In the genomic region with DNA sequence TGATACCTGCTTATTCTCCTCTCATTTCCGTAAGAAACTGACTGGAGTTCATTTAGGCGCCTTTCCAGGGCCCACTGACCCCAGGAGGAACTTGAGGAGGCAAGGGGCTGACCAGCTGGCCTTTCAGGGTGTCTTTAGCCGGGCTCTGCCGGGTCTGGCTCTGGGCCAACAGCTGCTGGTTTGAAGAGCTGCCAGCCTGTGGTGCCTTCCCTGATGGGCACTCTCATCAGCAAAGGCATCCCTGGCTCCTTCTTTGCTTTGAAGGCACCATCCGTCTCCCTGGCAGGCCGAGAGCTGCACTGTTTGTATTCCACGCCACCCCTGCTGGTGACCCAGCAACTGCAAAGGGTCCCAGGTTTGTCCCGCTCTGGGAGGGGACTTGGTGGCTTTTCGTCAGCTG, we compare ENCODE assay signal across 1 cellular context.
TF ChIP-seq lines count a peak whose summit lies in the region.

No MANE protein-coding gene starts in this region.

TF ChIP-seq in WTC11, 78 proteins besides CTCF, POLR2A, EP300 and RAD21 (continued from another document):
- TF ChIP-seq, protein P1, sequence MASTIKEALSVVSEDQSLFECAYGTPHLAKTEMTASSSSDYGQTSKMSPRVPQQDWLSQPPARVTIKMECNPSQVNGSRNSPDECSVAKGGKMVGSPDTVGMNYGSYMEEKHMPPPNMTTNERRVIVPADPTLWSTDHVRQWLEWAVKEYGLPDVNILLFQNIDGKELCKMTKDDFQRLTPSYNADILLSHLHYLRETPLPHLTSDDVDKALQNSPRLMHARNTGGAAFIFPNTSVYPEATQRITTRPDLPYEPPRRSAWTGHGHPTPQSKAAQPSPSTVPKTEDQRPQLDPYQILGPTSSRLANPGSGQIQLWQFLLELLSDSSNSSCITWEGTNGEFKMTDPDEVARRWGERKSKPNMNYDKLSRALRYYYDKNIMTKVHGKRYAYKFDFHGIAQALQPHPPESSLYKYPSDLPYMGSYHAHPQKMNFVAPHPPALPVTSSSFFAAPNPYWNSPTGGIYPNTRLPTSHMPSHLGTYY (CRISPR knock-in tag; IDR thresholded peaks at IDR 0.05), result no peak
- TF ChIP-seq SMAD4 (CRISPR knock-in tag; IDR thresholded peaks at IDR 0.05) (no peak), OVOL2 (CRISPR knock-in tag; IDR thresholded peaks at IDR 0.05; ENCODE audit: borderline replicate concordance) (no peak)
